8 cellular contexts compared by ENCODE assay signal in genomic region chr9:33161011-33161588, GRCh38. TPM values are rescaled to one million over a fixed set of nuclear protein-coding genes. Genes with fewer than 3 reads are reported as not detected.
A peak's percentile ranks its signal among the peaks of the same experiment; 100 is the strongest.
DNase-seq lines count a peak whose midpoint lies in the region; ATAC-seq lines count a peak whose summit lies in the region.

No MANE protein-coding gene starts in this region.

- no peaks in the 10 kb centered on the region for H3K9me3 ChIP-seq in CD4-positive, CD25-positive, alpha-beta regulatory T cell (ENCODE audit: control insufficient read depth in 2 of 2, low read length in 2 of 2)

- peak overlapping the region; percentile 93 to 99 (median 99) for H3K27ac Mint-ChIP-seq in CD4-positive, CD25-positive, alpha-beta regulatory T cell
- H3K27ac Mint-ChIP-seq in dendritic cell treated with granulocyte-macrophage colony-stimulating factor and Interleukin-4, amounts not matched to agents 40 ng/mL and 50 ng/mL, for 4 days, result peak overlapping the region; percentile 96

- ATAC-seq in CD4-positive, CD25-positive, alpha-beta regulatory T cell (ENCODE audit: low read depth in 2 of 2), result peak; percentile 49 to 52
- peak; percentile 17 for ATAC-seq in HG03442 (IDR thresholded peaks at IDR 0.05; ENCODE audit: unreplicated experiment)
- ATAC-seq in GM21526 (IDR thresholded peaks at IDR 0.05; ENCODE audit: low FRiP score, unreplicated experiment), result no peak

- intact Hi-C loops in dendritic cell treated with granulocyte-macrophage colony-stimulating factor and Interleukin-4, amounts not matched to agents 40 ng/mL and 50 ng/mL, for 4 days (cut with micrococcal nuclease), result no loop called here

- H3K4me1 ChIP-seq in CD4-positive, CD25-positive, alpha-beta regulatory T cell (ENCODE audit: control insufficient read depth, insufficient read depth, low read length, poor library complexity, severe bottlenecking), result peaks cover 84% of the 10 kb centered on the region
- H3K4me1 ChIP-seq in urinary bladder (ENCODE audit: insufficient read depth), result peaks cover 7% of the 10 kb centered on the region

- H3K36me3 Mint-ChIP-seq in CD4-positive, CD25-positive, alpha-beta regulatory T cell, result no peaks in the 10 kb centered on the region
- H3K36me3 Mint-ChIP-seq in dendritic cell treated with granulocyte-macrophage colony-stimulating factor and Interleukin-4, amounts not matched to agents 40 ng/mL and 50 ng/mL, for 4 days (ENCODE audit: low read depth), result peaks cover 53% of the 10 kb centered on the region

- H3K9me3 Mint-ChIP-seq in CD4-positive, CD25-positive, alpha-beta regulatory T cell, result no peaks in the 10 kb centered on the region
- no peaks in the 10 kb centered on the region for H3K9me3 Mint-ChIP-seq in dendritic cell treated with granulocyte-macrophage colony-stimulating factor and Interleukin-4, amounts not matched to agents 40 ng/mL and 50 ng/mL, for 4 days

- H3K4me3 Mint-ChIP-seq in CD4-positive, CD25-positive, alpha-beta regulatory T cell, result peak overlapping the region; percentile 59 to 85 (median 70)
- H3K4me3 Mint-ChIP-seq in dendritic cell treated with granulocyte-macrophage colony-stimulating factor and Interleukin-4, amounts not matched to agents 40 ng/mL and 50 ng/mL, for 4 days, result peak overlapping the region; percentile 51

- DNase-seq in CD4-positive, CD25-positive, alpha-beta regulatory T cell, result peak in 1 of 3 donors; percentile 64
- DNase-seq in T-helper 9 cell (peak; percentile 39), mucosa of gallbladder (ENCODE audit: low spot score) (peak; percentile 52), superior temporal gyrus (ENCODE audit: extremely low spot score) (no peak)

- no peaks in the 10 kb centered on the region for H3K27me3 Mint-ChIP-seq in CD4-positive, CD25-positive, alpha-beta regulatory T cell
- H3K27me3 Mint-ChIP-seq in dendritic cell treated with granulocyte-macrophage colony-stimulating factor and Interleukin-4, amounts not matched to agents 40 ng/mL and 50 ng/mL, for 4 days, result no peaks in the 10 kb centered on the region

- 34% methylated on average over 6 of the region's 6 CpGs for WGBS in urinary bladder

- H3K27ac ChIP-seq in CD4-positive, CD25-positive, alpha-beta regulatory T cell (ENCODE audit: insufficient read depth, low read length, poor library complexity, severe bottlenecking), result peak overlapping the region; percentile 96
- H3K27ac ChIP-seq in urinary bladder (ENCODE audit: low read depth), result peak overlapping the region; percentile 92

- no peaks in the 10 kb centered on the region for H3K27me3 ChIP-seq in CD4-positive, CD25-positive, alpha-beta regulatory T cell (ENCODE audit: control insufficient read depth, insufficient read depth, low read length)

- H3K36me3 ChIP-seq in CD4-positive, CD25-positive, alpha-beta regulatory T cell (ENCODE audit: control insufficient read depth, insufficient read depth, low read length), result no peaks in the 10 kb centered on the region
- H3K36me3 ChIP-seq in urinary bladder (ENCODE audit: insufficient read depth), result no peaks in the 10 kb centered on the region

- peak overlapping the region; percentile 34 for H3K4me3 ChIP-seq in CD4-positive, CD25-positive, alpha-beta regulatory T cell (ENCODE audit: low read depth, low read length)
- H3K4me3 ChIP-seq in urinary bladder (ENCODE audit: low read depth, low read length), result no peak overlapping the region

- peaks cover 22 to 97% (median 78%) of the 10 kb centered on the region in 4 donors for H3K4me1 Mint-ChIP-seq in CD4-positive, CD25-positive, alpha-beta regulatory T cell
- H3K4me1 Mint-ChIP-seq in dendritic cell treated with granulocyte-macrophage colony-stimulating factor and Interleukin-4, amounts not matched to agents 40 ng/mL and 50 ng/mL, for 4 days (ENCODE audit: low read depth), result peaks cover 76% of the 10 kb centered on the region

RNA-seq across cellular contexts. Expression of gene B4GALT1, which starts 6.0 kb away (rescaled TPM):
- 87.8 TPM for total RNA-seq in CD4-positive, CD25-positive, alpha-beta regulatory T cell
- 10 to 100 TPM; 18.8 to 21.7 (median 20.6) TPM for polyA plus RNA-seq in CD4-positive, CD25-positive, alpha-beta regulatory T cell
- 66.8 TPM for total RNA-seq in mucosa of gallbladder
- total RNA-seq in urinary bladder, result 36.4 TPM
- polyA plus RNA-seq in urinary bladder, result 57.7 TPM
